8 cellular contexts compared by ENCODE assay signal in the genomic region with DNA sequence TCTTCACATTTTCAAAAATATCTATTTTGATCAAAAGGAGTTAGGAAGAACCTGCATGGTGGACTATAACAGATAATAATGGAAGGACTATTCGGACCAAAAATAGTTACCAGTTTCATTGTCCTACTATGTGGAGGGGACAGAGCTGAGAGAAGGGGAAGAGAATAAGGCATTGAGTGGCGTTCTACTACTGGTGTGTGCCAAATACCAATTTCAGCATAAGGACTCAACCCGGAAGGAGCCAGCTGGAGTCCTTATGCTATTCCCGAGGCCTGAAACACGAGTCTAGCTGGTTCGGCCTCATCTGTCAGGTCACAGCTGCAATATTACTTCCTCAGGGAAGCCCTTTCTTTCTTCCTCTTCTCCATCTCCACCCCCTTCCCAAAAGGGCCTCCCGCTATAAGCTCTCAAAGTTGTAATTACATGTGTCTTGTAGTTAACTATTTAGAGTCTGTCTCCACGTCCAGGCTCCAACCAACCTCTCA. TPM values are rescaled to one million over a fixed set of nuclear protein-coding genes. Genes with fewer than 3 reads are reported as not detected.
DNase-seq lines count a peak whose midpoint lies in the region; ATAC-seq and TF ChIP-seq lines count a peak whose summit lies in the region.

No MANE protein-coding gene starts in this region.

- TF ChIP-seq POLR2A in heart left ventricle (IDR thresholded peaks at IDR 0.05), result no peak
- TF ChIP-seq POLR2A in prostate gland (IDR thresholded peaks at IDR 0.05), result no peak
- no peak for TF ChIP-seq POLR2A in GM18505 (IDR thresholded peaks at IDR 0.05; ENCODE audit: borderline replicate concordance, extremely low read depth, insufficient read depth, insufficient read length)

- peaks cover 15% of the 10 kb centered on the region for H3K27me3 Mint-ChIP-seq in CD8-positive, alpha-beta T cell (ENCODE audit: low read depth)
- peaks cover 24% of the 10 kb centered on the region for H3K27me3 Mint-ChIP-seq in activated CD8-positive, alpha-beta T cell treated with anti-CD3 and anti-CD28 coated beads for 36 hours

- no peak for TF ChIP-seq CTCF in CD8-positive, alpha-beta T cell (IDR thresholded peaks at IDR 0.05)
- no peak for TF ChIP-seq CTCF in HEK293 (tag by site-specific recombination; IDR thresholded peaks at IDR 0.05)
- TF ChIP-seq CTCF in activated CD8-positive, alpha-beta T cell treated with anti-CD3 and anti-CD28 coated beads for 36 hours (IDR thresholded peaks at IDR 0.05), result no peak
- TF ChIP-seq CTCF in heart left ventricle (IDR thresholded peaks at IDR 0.05), result no peak
- TF ChIP-seq CTCF in prostate gland (IDR thresholded peaks at IDR 0.05), result no peak

- H3K27me3 ChIP-seq in CD8-positive, alpha-beta T cell (ENCODE audit: insufficient read depth, low read length), result no peaks in the 10 kb centered on the region
- no peaks in the 10 kb centered on the region for H3K27me3 ChIP-seq in heart left ventricle
- no peaks in the 10 kb centered on the region for H3K27me3 ChIP-seq in prostate gland (replicated peaks; ENCODE audit: insufficient read depth)

- H3K4me3 ChIP-seq in CD8-positive, alpha-beta T cell (ENCODE audit: low read depth, low read length), result peak overlapping the region; percentile 85
- H3K4me3 ChIP-seq in HEK293 (ENCODE audit: low read depth, low read length) (peak overlapping the region; percentile 84), heart left ventricle (peak overlapping the region; percentile 40 to 95 (median 84)), prostate gland (peak overlapping the region; percentile 61 to 64)

- CTCF ChIA-PET in CD8-positive, alpha-beta T cell (lab: Charles Lee), result no interaction called here
- CTCF ChIA-PET in HEK293 (lab: Yijun Ruan, JAX), result interaction anchor here (0.5 to 1.7 kb wide), 4 partner anchors 21 to 62 kb away, joined by 3 to 4 read pairs (median 4); partner anchors contain the start of gene FER
- CTCF ChIA-PET in activated CD8-positive, alpha-beta T cell treated with anti-CD3 and anti-CD28 coated beads for 36 hours (lab: Charles Lee), result interaction anchor here (0.6 kb wide), 1 partner anchor 21 kb away, joined by 3 read pairs; no protein-coding TSS in a partner anchor

- H3K4me3 Mint-ChIP-seq in CD8-positive, alpha-beta T cell, result peak overlapping the region; percentile 90
- H3K4me3 Mint-ChIP-seq in activated CD8-positive, alpha-beta T cell treated with anti-CD3 and anti-CD28 coated beads for 36 hours, result peak overlapping the region; percentile 65

- intact Hi-C loops in CD8-positive, alpha-beta T cell (cut with DNase I, micrococcal nuclease), result loop anchor here (5.0 kb wide), 3 partner anchors 100 to 685 kb away; partner anchors contain the start of gene FBXL17 (in 1 of the 2)
- intact Hi-C loops in activated CD8-positive, alpha-beta T cell treated with anti-CD3 and anti-CD28 coated beads for 36 hours (cut with micrococcal nuclease), result no loop called here
- intact Hi-C loops in heart left ventricle (cut with DNase I) (loop anchor here in 4 of 10 donors (1.0 to 10.0 kb wide), 3 partner anchors 21 to 688 kb away; no protein-coding TSS in a partner anchor), prostate gland (cut with DNase I) (loop anchor here (10.0 kb wide), 1 partner anchor 338 kb away; no protein-coding TSS in a partner anchor)

- WGBS in heart left ventricle, 4 donors, result 20 to 23% (median 21%) methylated on average over 8 of the region's 8 CpGs
- 17% methylated on average over 8 of the region's 8 CpGs for WGBS in prostate gland

- no peak for ATAC-seq in CD8-positive, alpha-beta T cell
- no peak for ATAC-seq in activated CD8-positive, alpha-beta T cell treated with anti-CD3 and anti-CD28 coated beads for 36 hours
- ATAC-seq in heart left ventricle (peak in 3 of 4 donors; percentile 9 to 53 (median 26)), GM18505 (IDR thresholded peaks at IDR 0.05; ENCODE audit: unreplicated experiment) (no peak), HG03045 (IDR thresholded peaks at IDR 0.05; ENCODE audit: unreplicated experiment) (no peak), HG03280 (IDR thresholded peaks at IDR 0.05; ENCODE audit: unreplicated experiment) (no peak)

- no peaks in the 10 kb centered on the region for H3K36me3 ChIP-seq in CD8-positive, alpha-beta T cell (ENCODE audit: insufficient read depth, low read length)
- H3K36me3 ChIP-seq in HEK293 (ENCODE audit: control insufficient read depth in 2 of 2, insufficient read depth in 1 of 2, low read length in 2 of 2) (no peaks in the 10 kb centered on the region), heart left ventricle (no peaks in the 10 kb centered on the region), prostate gland (no peaks in the 10 kb centered on the region)

- no peak overlapping the region for H3K27ac ChIP-seq in CD8-positive, alpha-beta T cell (ENCODE audit: low read depth, low read length)
- H3K27ac ChIP-seq in HEK293 (ENCODE audit: extremely low read depth, low read depth, low read length), result peak overlapping the region; percentile 87
- H3K27ac ChIP-seq in heart left ventricle, result peak overlapping the region in 11 of 12 donors; percentile 86 to 95 (median 91)
- H3K27ac ChIP-seq in prostate gland, result peak overlapping the region; percentile 86

- H3K9me3 Mint-ChIP-seq in CD8-positive, alpha-beta T cell, result no peaks in the 10 kb centered on the region
- H3K9me3 Mint-ChIP-seq in activated CD8-positive, alpha-beta T cell treated with anti-CD3 and anti-CD28 coated beads for 36 hours, result no peaks in the 10 kb centered on the region

- H3K4me1 Mint-ChIP-seq in CD8-positive, alpha-beta T cell (ENCODE audit: low read depth), result peaks cover 24% of the 10 kb centered on the region
- H3K4me1 Mint-ChIP-seq in activated CD8-positive, alpha-beta T cell treated with anti-CD3 and anti-CD28 coated beads for 36 hours (ENCODE audit: low read depth), result peaks cover 28% of the 10 kb centered on the region

- H3K36me3 Mint-ChIP-seq in CD8-positive, alpha-beta T cell, result peaks cover 6% of the 10 kb centered on the region
- no peaks in the 10 kb centered on the region for H3K36me3 Mint-ChIP-seq in activated CD8-positive, alpha-beta T cell treated with anti-CD3 and anti-CD28 coated beads for 36 hours (ENCODE audit: low read depth)

- H3K4me1 ChIP-seq in CD8-positive, alpha-beta T cell (ENCODE audit: insufficient read depth, low read length), result peaks cover 6% of the 10 kb centered on the region
- no peaks in the 10 kb centered on the region for H3K4me1 ChIP-seq in HEK293 (ENCODE audit: control insufficient read depth, insufficient read depth, low read length)
- peaks cover 0 to 33% (median 5%) of the 10 kb centered on the region in 12 donors for H3K4me1 ChIP-seq in heart left ventricle
- H3K4me1 ChIP-seq in prostate gland (replicated peaks), result no peaks in the 10 kb centered on the region

- no peak for DNase-seq in CD8-positive, alpha-beta T cell
- DNase-seq in activated CD8-positive, alpha-beta T cell treated with anti-CD3 and anti-CD28 coated beads for 36 hours, result no peak
- DNase-seq in heart left ventricle (peak in 4 of 5 donors; percentile 24 to 62 (median 34)), prostate gland (ENCODE audit: low spot score) (peak; percentile 29)

- POLR2A ChIA-PET in CD8-positive, alpha-beta T cell (lab: Charles Lee), result interaction anchor here (0.8 to 2.9 kb wide), 2 partner anchors 21 to 30 kb away, joined by 4 to 17 read pairs; partner anchors contain the start of gene FER
- POLR2A ChIA-PET in HEK293 (lab: Yijun Ruan, JAX), result interaction anchor here (0.6 to 3.0 kb wide), 12 partner anchors 10 to 962 kb away, joined by 3 to 49 read pairs (median 6); partner anchors contain the start of genes FER, MAN2A1 and PJA2
- POLR2A ChIA-PET in activated CD8-positive, alpha-beta T cell treated with anti-CD3 and anti-CD28 coated beads for 36 hours (lab: Charles Lee), result interaction anchor here (0.7 to 3.9 kb wide), 6 partner anchors 17 to 683 kb away, joined by 3 to 29 read pairs (median 3); partner anchors contain the start of gene FER

- no peaks in the 10 kb centered on the region for H3K9me3 ChIP-seq in CD8-positive, alpha-beta T cell (ENCODE audit: low read length)
- H3K9me3 ChIP-seq in HEK293 (ENCODE audit: control insufficient read depth, insufficient read depth, low read depth, low read length) (no peaks in the 10 kb centered on the region), heart left ventricle (no peaks in the 10 kb centered on the region), prostate gland (no peaks in the 10 kb centered on the region)

- peak overlapping the region; percentile 45 for H3K27ac Mint-ChIP-seq in CD8-positive, alpha-beta T cell
- H3K27ac Mint-ChIP-seq in activated CD8-positive, alpha-beta T cell treated with anti-CD3 and anti-CD28 coated beads for 36 hours, result peak overlapping the region; percentile 42

TF ChIP-seq in HEK293, 187 proteins besides CTCF, POLR2A, EP300 and RAD21:
- no peak for TF ChIP-seq ZSCAN23 (tag by site-specific recombination; IDR thresholded peaks at IDR 0.05)

RNA-seq across cellular contexts. Expression of gene FER, which starts 20.5 kb away (rescaled TPM):
- 10 to 100 TPM; 12.3 to 15.9 TPM for total RNA-seq in CD8-positive, alpha-beta T cell
- 1 to 10 TPM; 9.0 to 9.8 TPM for total RNA-seq in activated CD8-positive, alpha-beta T cell treated with anti-CD3 and anti-CD28 coated beads for 36 hours
- total RNA-seq in heart left ventricle (10 to 100 TPM; 10.2 to 25.7 (median 14.5) TPM), prostate gland (10 to 100 TPM in 1 of 2 donors, 1 to 10 TPM in 1; 9.1 to 36.0 TPM)
- polyA plus RNA-seq in heart left ventricle, result 1 to 10 TPM; 1.4 to 3.0 TPM

Comparison
In these comparisons a context has a peak if more than half of its experiments do, and no peak if none do; other contexts are left out.
1. ATAC-seq: peak in heart left ventricle (3 of 4); none in CD8-positive, alpha-beta T cell (single experiment), activated CD8-positive, alpha-beta T cell treated with anti-CD3 and anti-CD28 coated beads for 36 hours (single experiment), GM18505 (single experiment), HG03045 (single experiment) and HG03280 (single experiment).
2. DNase-seq: peak in heart left ventricle (4 of 5) and prostate gland (single experiment); none in CD8-positive, alpha-beta T cell (0 of 7) and activated CD8-positive, alpha-beta T cell treated with anti-CD3 and anti-CD28 coated beads for 36 hours (single experiment).
3. Peak in every context shown above with its lines, with median percentiles within 50 percentile points of each other: H3K4me3 ChIP-seq.